Comparison of ENCODE assay signal across 24 cellular contexts in the genomic region with DNA sequence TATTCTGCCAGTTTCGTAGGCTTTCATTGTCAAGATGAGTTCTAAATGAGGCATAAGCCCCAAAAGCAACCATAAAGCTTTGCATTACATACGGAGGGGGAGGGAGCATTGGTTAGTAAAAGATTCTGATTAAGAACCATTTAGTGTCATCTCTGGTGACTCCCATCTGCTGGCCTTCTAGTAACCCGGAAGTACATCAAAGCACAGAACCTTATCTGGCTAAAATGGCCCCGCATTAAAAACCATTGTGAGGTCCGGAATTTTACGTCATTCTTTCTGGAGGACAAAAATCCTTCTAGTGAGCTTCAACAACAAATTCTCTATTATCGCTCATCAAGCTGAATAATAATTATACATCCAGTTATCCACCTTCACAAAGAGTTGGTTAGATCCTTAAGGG. TPM values are rescaled to one million over a fixed set of nuclear protein-coding genes. Genes with fewer than 3 reads are reported as not detected.
"Had no signal": no experiment of that assay in that cellular context is flagged by ENCODE, and none has a peak within 500 bp of the region (broad histone marks: within the 10 kb centered on the region; RNA-seq: fewer than 3 reads in every experiment).

No MANE protein-coding gene starts in this region.

- ATAC-seq: left ventricle myocardium superior; lower lobe of right lung; mucosa of descending colon; naive thymus-derived CD4-positive, alpha-beta T cell; psoas muscle; right cardiac atrium; stimulated activated memory B cell treated with anti-CD40 and anti-IgM and Interleukin-4, amounts not matched to agents 10 μg/mL and 1 μg/mL and 100 μg/mL, for 72 hours; stimulated activated naive CD8-positive, alpha-beta T cell treated with anti-CD3 and anti-CD28 coated beads, Interleukin-15, Interleukin-2, amounts not matched to agents 100 U/mL and 50 U/mL, for 24 hours; upper lobe of right lung had no signal

- H3K36me3 Mint-ChIP-seq: memory B cell; naive thymus-derived CD4-positive, alpha-beta T cell; stimulated activated memory B cell treated with anti-CD40 and anti-IgM and Interleukin-4, amounts not matched to agents 10 μg/mL and 1 μg/mL and 100 μg/mL, for 72 hours had no signal

- DNase-seq: effector CD4-positive, alpha-beta T cell; left ventricle myocardium superior; lower lobe of right lung; mucosa of descending colon; naive thymus-derived CD4-positive, alpha-beta T cell; occipital lobe; ovary; posterior cingulate gyrus; psoas muscle; right cardiac atrium; spleen; stimulated activated CD4-positive, alpha-beta T cell treated with anti-CD3 and anti-CD28 coated beads, Interleukin-4, amount 100 ng/mL, for 4 hours; stimulated activated naive CD8-positive, alpha-beta T cell treated with anti-CD3 and anti-CD28 coated beads, Interleukin-15, Interleukin-2, amounts not matched to agents 100 U/mL and 50 U/mL, for 24 hours; transverse colon; upper lobe of right lung; uterus had no signal

- H3K27ac Mint-ChIP-seq: memory B cell; naive thymus-derived CD4-positive, alpha-beta T cell; stimulated activated memory B cell treated with anti-CD40 and anti-IgM and Interleukin-4, amounts not matched to agents 10 μg/mL and 1 μg/mL and 100 μg/mL, for 72 hours had no signal

- H3K4me3 Mint-ChIP-seq: memory B cell; naive thymus-derived CD4-positive, alpha-beta T cell; stimulated activated memory B cell treated with anti-CD40 and anti-IgM and Interleukin-4, amounts not matched to agents 10 μg/mL and 1 μg/mL and 100 μg/mL, for 72 hours had no signal

- H3K9me3 Mint-ChIP-seq: memory B cell; naive thymus-derived CD4-positive, alpha-beta T cell; stimulated activated memory B cell treated with anti-CD40 and anti-IgM and Interleukin-4, amounts not matched to agents 10 μg/mL and 1 μg/mL and 100 μg/mL, for 72 hours had no signal

- H3K27ac ChIP-seq: coronary artery, lower lobe of right lung, ovary, psoas muscle, skin epidermis, spleen, transverse colon, upper lobe of right lung, uterus had no signal

RNA-seq across cellular contexts. Expression of a gene that starts 37.8 kb away (rescaled TPM):
- total RNA-seq: dermis microvascular lymphatic vessel endothelial cell, fibroblast of villous mesenchyme, psoas muscle had no signal
- polyA plus RNA-seq: keratinocyte; naive thymus-derived CD4-positive, alpha-beta T cell; neural cell; spleen had no signal
